9 cellular contexts compared by ENCODE assay signal in the genomic region with DNA sequence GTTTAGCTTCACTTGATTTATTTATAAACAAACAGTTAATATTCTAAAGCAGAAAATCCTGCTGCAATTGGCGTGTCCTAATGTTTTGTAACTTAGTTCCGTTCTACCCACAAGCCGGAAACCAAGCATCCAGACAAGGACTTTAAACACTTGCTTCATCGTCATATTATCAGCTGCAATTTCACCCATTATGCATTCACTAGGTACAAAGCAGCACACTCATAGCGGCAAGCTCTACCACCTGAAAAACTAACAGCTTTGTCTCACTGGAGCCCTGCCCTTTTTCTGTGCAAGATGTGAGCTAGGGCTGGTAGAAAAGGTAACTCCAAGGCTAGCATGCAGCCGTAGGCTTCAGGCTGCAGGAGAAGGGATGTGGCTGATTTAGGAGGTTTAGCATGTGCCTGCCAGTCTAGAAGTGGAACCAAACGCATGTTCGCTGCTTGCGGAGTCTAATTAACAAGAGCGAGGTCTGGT. TPM values are rescaled to one million over a fixed set of nuclear protein-coding genes. Genes with fewer than 3 reads are reported as not detected.
DNase-seq lines count a peak whose midpoint lies in the region; ATAC-seq, FAIRE-seq and TF ChIP-seq lines count a peak whose summit lies in the region.
"Had no signal": no experiment of that assay in that cellular context is flagged by ENCODE, and none has a peak within 500 bp of the region (broad histone marks: within the 10 kb centered on the region; RNA-seq: fewer than 3 reads in every experiment).

No MANE protein-coding gene starts in this region.

- peaks cover 6% of the 10 kb centered on the region for H3K36me3 Mint-ChIP-seq in WTC11
- no peaks in the 10 kb centered on the region for H3K36me3 Mint-ChIP-seq in CD4-positive, alpha-beta memory T cell

- H3K27ac Mint-ChIP-seq in WTC11: no peak overlapping the region
- no peak overlapping the region for H3K27ac Mint-ChIP-seq in CD4-positive, alpha-beta memory T cell

- TF ChIP-seq CTCF in WTC11 (IDR thresholded peaks at IDR 0.05) (no peak), kidney (IDR thresholded peaks at IDR 0.05; ENCODE audit: borderline replicate concordance, extremely low read depth, insufficient read depth) (no peak)

- H3K27ac ChIP-seq in kidney (ENCODE audit: low read depth in 2 of 2, low read length in 2 of 2): peak overlapping the region in 1 of 2 donors; percentile 7
- H3K27ac ChIP-seq in CD4-positive, alpha-beta memory T cell (ENCODE audit: low read depth, low read length): no peak overlapping the region

- intact Hi-C loops in kidney (cut with DNase I): loop anchor here (10.0 kb wide), 1 partner anchor 158 kb away; no protein-coding TSS in a partner anchor
- intact Hi-C loops in CD4-positive, alpha-beta memory T cell (cut with micrococcal nuclease): no loop called here

- H3K4me3 ChIP-seq in kidney (ENCODE audit: low read length in 2 of 2): peak overlapping the region; percentile 46 to 64
- no peak overlapping the region for H3K4me3 ChIP-seq in CD4-positive, alpha-beta memory T cell (ENCODE audit: low read length in 2 of 2)

- H3K27me3 Mint-ChIP-seq in WTC11 (ENCODE audit: low read depth): no peaks in the 10 kb centered on the region; the same call in 1 of the 2 replicates
- peaks cover 19 to 29% of the 10 kb centered on the region in 2 donors for H3K27me3 Mint-ChIP-seq in CD4-positive, alpha-beta memory T cell

- DNase-seq in LHCN-M2 (ENCODE audit: low read depth): peak; percentile 57
- DNase-seq in WTC11 (ENCODE audit: low spot score): no peak
- no peak for DNase-seq in kidney
- peak; percentile 61 for DNase-seq in superior temporal gyrus (ENCODE audit: extremely low spot score)
- DNase-seq in germinal center (ENCODE audit: low spot score): no peak
- no peak for DNase-seq in CD4-positive, alpha-beta memory T cell
- no peak for DNase-seq in KG1 (lab: John Stamatoyannopoulos, UW)
- DNase-seq: NCI-H774 had no signal

- ATAC-seq in WTC11: no peak
- ATAC-seq in GM18519 (IDR thresholded peaks at IDR 0.05; ENCODE audit: low FRiP score, unreplicated experiment): no peak

- FAIRE-seq in kidney (lab: Jason Lieb, UNC): no peak

- CTCF ChIA-PET in WTC11 (lab: Charles Lee): interaction anchor here (0.8 to 2.1 kb wide), 4 partner anchors 49 to 170 kb away, joined by 3 to 13 read pairs (median 5); no protein-coding TSS in a partner anchor
- CTCF ChIA-PET in CD4-positive, alpha-beta memory T cell (lab: Charles Lee; ENCODE audit: partially characterized antibody): interaction anchor here (1.1 to 2.5 kb wide), 4 partner anchors 9 to 226 kb away, joined by 3 to 8 read pairs (median 4); no protein-coding TSS in a partner anchor

- H3K9ac ChIP-seq in kidney (ENCODE audit: low read length in 2 of 2): peak overlapping the region in 1 of 2 donors; percentile 13

- no peaks in the 10 kb centered on the region for H3K9me3 ChIP-seq in kidney (ENCODE audit: control insufficient read depth in 1 of 2, low read length in 2 of 2)
- H3K9me3 ChIP-seq in CD4-positive, alpha-beta memory T cell (ENCODE audit: control insufficient read depth in 1 of 2, low read length in 2 of 2): no peaks in the 10 kb centered on the region

- no peaks in the 10 kb centered on the region; the same call in 1 of the 2 replicates for H3K4me1 Mint-ChIP-seq in WTC11
- peaks cover 0 to 4% (median 3%) of the 10 kb centered on the region in 4 donors for H3K4me1 Mint-ChIP-seq in CD4-positive, alpha-beta memory T cell

- POLR2A ChIA-PET in WTC11 (lab: Charles Lee): interaction anchor here (1.3 kb wide), 1 partner anchor 75 kb away, joined by 4 read pairs; the partner anchor contains the start of gene AKR1B10
- POLR2A ChIA-PET in CD4-positive, alpha-beta memory T cell (lab: Charles Lee; ENCODE audit: partially characterized antibody): no interaction called here

- H3K4me3 Mint-ChIP-seq in WTC11: no peak overlapping the region
- no peak overlapping the region for H3K4me3 Mint-ChIP-seq in CD4-positive, alpha-beta memory T cell

- H3K4me1 ChIP-seq in kidney (ENCODE audit: control insufficient read depth in 1 of 2, insufficient read depth in 1 of 2, low read depth in 1 of 2, low read length in 2 of 2): peaks cover 0 to 2% of the 10 kb centered on the region in 2 donors
- no peaks in the 10 kb centered on the region for H3K4me1 ChIP-seq in CD4-positive, alpha-beta memory T cell (ENCODE audit: insufficient read depth, low read length)

- H3K27me3 ChIP-seq in CD4-positive, alpha-beta memory T cell (ENCODE audit: insufficient read depth, low read length): no peaks in the 10 kb centered on the region

- no peaks in the 10 kb centered on the region for H3K36me3 ChIP-seq in kidney (ENCODE audit: control insufficient read depth in 1 of 2, insufficient read depth in 2 of 2, low read length in 2 of 2)
- no peaks in the 10 kb centered on the region for H3K36me3 ChIP-seq in CD4-positive, alpha-beta memory T cell (ENCODE audit: insufficient read depth, low read length)

- peaks cover 15% of the 10 kb centered on the region for H3K9me3 Mint-ChIP-seq in WTC11
- peaks cover 0 to 7% (median 3%) of the 10 kb centered on the region in 8 donors for H3K9me3 Mint-ChIP-seq in CD4-positive, alpha-beta memory T cell

TF ChIP-seq in WTC11, 78 proteins besides CTCF, POLR2A, EP300 and RAD21:
- TF ChIP-seq GABPB1 (CRISPR knock-in tag; IDR thresholded peaks at IDR 0.05): 0 out of 2 replicates have a peak, but pooled peaks have one; percentile 13
- no peak for TF ChIP-seq USF2 (CRISPR knock-in tag; IDR thresholded peaks at IDR 0.05)

RNA-seq across cellular contexts. Expression of gene BPGM, which starts 43.7 kb away (rescaled TPM):
- total RNA-seq in LHCN-M2 (2014; rRNA removed) (32.2 and 37.1 TPM in 2 replicates), WTC11 (2021) (12.5 to 15.6 TPM (median 14.6 TPM) in 3 replicates), kidney (21.2 TPM)
- 19.7 TPM for polyA plus RNA-seq in LHCN-M2 (2012)
- 53.5 TPM for polyA plus RNA-seq in kidney (ENCODE audit: insufficient read depth, low read depth, low replicate concordance)
- 10 to 100 TPM; 13.7 to 14.7 TPM for total RNA-seq in CD4-positive, alpha-beta memory T cell
- polyA plus RNA-seq in CD4-positive, alpha-beta memory T cell: 10 to 100 TPM; 22.1 to 27.8 TPM

RNA-seq across cellular contexts. Expression of gene AKR1B15, which starts 54.0 kb away (rescaled TPM):
- total RNA-seq in LHCN-M2 (2014; rRNA removed) (0.06 TPM in 1 of 2 replicates, not detected in the other), WTC11 (2021) (not detected in 3 replicates), kidney (not detected)
- polyA plus RNA-seq in LHCN-M2 (2012): not detected
- not detected for polyA plus RNA-seq in kidney (ENCODE audit: insufficient read depth, low read depth, low replicate concordance)
- total RNA-seq in CD4-positive, alpha-beta memory T cell: not detected
- not detected for polyA plus RNA-seq in CD4-positive, alpha-beta memory T cell

Comparison
In these comparisons a context has a peak if more than half of its experiments do, and no peak if none do; other contexts are left out.
1. DNase-seq: peak in LHCN-M2 (single experiment) and superior temporal gyrus (single experiment); none in WTC11 (single experiment), kidney (single experiment), germinal center (single experiment), CD4-positive, alpha-beta memory T cell (0 of 5) and KG1 (single experiment).
2. H3K4me3 ChIP-seq: peak in kidney (2 of 2); none in CD4-positive, alpha-beta memory T cell (0 of 2).